Comparison of ENCODE assay signal across 14 cellular contexts in the genomic region with DNA sequence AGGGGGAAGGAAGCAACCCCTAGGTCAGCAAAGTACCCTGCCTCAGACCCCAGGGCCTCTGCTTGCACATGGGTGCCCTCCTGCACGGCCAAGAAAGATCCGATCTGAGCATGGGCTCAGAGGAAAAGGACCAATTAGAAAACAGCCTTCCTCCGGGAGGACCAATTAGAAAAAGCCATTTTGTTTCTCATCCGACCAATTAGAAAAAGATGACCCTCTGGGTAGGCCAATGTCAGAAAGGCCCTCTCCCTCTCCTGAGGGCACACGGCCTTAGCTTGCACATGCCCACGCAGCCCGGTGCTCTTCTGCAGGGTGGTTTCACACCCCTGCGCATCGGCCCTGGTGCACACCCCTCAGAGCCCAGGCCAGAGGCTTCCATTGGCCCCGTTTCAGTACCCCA. TPM values are rescaled to one million over a fixed set of nuclear protein-coding genes. Genes with fewer than 3 reads are reported as not detected.
DNase-seq lines count a peak whose midpoint lies in the region; ATAC-seq, FAIRE-seq and TF ChIP-seq lines count a peak whose summit lies in the region.
"Had no signal": no experiment of that assay in that cellular context is flagged by ENCODE, and none has a peak within 500 bp of the region (broad histone marks: within the 10 kb centered on the region; RNA-seq: fewer than 3 reads in every experiment).

No MANE protein-coding gene starts in this region.

- H3K36me3 ChIP-seq in H1 (ENCODE audit: control insufficient read depth in 2 of 4, insufficient read depth in 4 of 4, low read length in 3 of 4) (no peaks in the 10 kb centered on the region), brain microvascular endothelial cell (replicated peaks) (peaks cover 6% of the 10 kb centered on the region)

- no peak overlapping the region for H3K9ac ChIP-seq in H1 (replicated peaks in 1 of 4; ENCODE audit: extremely low read depth in 1 of 4, low read depth in 3 of 4, low read length in 3 of 4)

- H3K4me1 Mint-ChIP-seq in activated CD8-positive, alpha-beta memory T cell treated with anti-CD3 and anti-CD28 coated beads, Interleukin-2, amount 10 ng/mL, durations not matched to agents 7 days and 5 days = peaks cover 37% of the 10 kb centered on the region

- H3K18ac ChIP-seq in H1 (ENCODE audit: extremely low read depth, low read length) = no peak overlapping the region

- H3K27ac Mint-ChIP-seq in activated CD8-positive, alpha-beta memory T cell treated with anti-CD3 and anti-CD28 coated beads, Interleukin-2, amount 10 ng/mL, durations not matched to agents 7 days and 5 days = peak overlapping the region; percentile 56
- H3K27ac Mint-ChIP-seq: activated T-helper 2 cell treated with anti-CD3 and anti-CD28 coated beads, Interferon-gamma antibody, Interleukin-2, Interleukin-4, amounts not matched to agents 10 μg/mL and 5 μg/mL and 100 μg/mL, durations not matched to agents 14 hours and 24 hours and 36 hours had no signal

- no peak overlapping the region for H3K4me3 ChIP-seq in H1 (ENCODE audit: extremely low read depth in 1 of 4, insufficient read depth in 2 of 4, low read depth in 3 of 4, low read length in 4 of 4)
- H3K4me3 ChIP-seq in brain microvascular endothelial cell (ENCODE audit: low read depth, low read length) = no peak overlapping the region
- H3K4me3 ChIP-seq: body of pancreas, gastrocnemius medialis had no signal

- no peak overlapping the region for H4K8ac ChIP-seq in H1 (ENCODE audit: extremely low read depth, insufficient read depth, low read length)

- TF ChIP-seq POLR2A in H1 (IDR thresholded peaks at IDR 0.05; ENCODE audit: control extremely low read depth in 1 of 2, low read depth in 2 of 2, low read length in 2 of 2) = no peak

- FAIRE-seq in H1 (lab: Jason Lieb, UNC) = no peak
- FAIRE-seq: GM12892 had no signal

- TF ChIP-seq CTCF in H1 (IDR thresholded peaks at IDR 0.05; ENCODE audit: control extremely low read depth in 1 of 3, insufficient read depth in 1 of 3, low read depth in 1 of 3, low read length in 3 of 3) = no peak
- TF ChIP-seq CTCF in brain microvascular endothelial cell (IDR thresholded peaks at IDR 0.05; ENCODE audit: low read depth, low read length, missing control alignments) = no peak

- DNase-seq in activated CD8-positive, alpha-beta memory T cell treated with anti-CD3 and anti-CD28 coated beads, Interleukin-2, amount 10 ng/mL, durations not matched to agents 7 days and 5 days = no peak
- no peak for DNase-seq in activated CD8-positive, alpha-beta memory T cell treated with anti-CD3 and anti-CD28 coated beads, Interleukin-2, amount 50 U/mL, for 4 hours
- DNase-seq in SK-MEL-5 (ENCODE audit: low read depth, low spot score) (peak; percentile 35), H1 (ENCODE audit: low read depth in 1 of 2, low spot score in 2 of 2) (no peak), NCI-H1417 treated with DMSO at 0.1 percent for 48 hours (lab: John Stamatoyannopoulos, UW) (no peak), brain microvascular endothelial cell (no peak), DMS153 (lab: John Stamatoyannopoulos, UW) (no peak)
- DNase-seq: activated CD4-positive, alpha-beta T cell treated with anti-CD3 and anti-CD28 coated beads for 4 hours; gastrocnemius medialis; stimulated activated CD4-positive, alpha-beta T cell treated with anti-CD3 and anti-CD28 coated beads, Interleukin-12 subunit alpha, Interleukin-12 subunit beta, amount 100 ng/mL, for 4 hours had no signal

- no peak overlapping the region for H2BK15ac ChIP-seq in H1 (ENCODE audit: low read length)

- H3K27me3 ChIP-seq in H1 (replicated peaks in 1 of 4; ENCODE audit: control insufficient read depth in 3 of 4, extremely low read depth in 1 of 4, insufficient read depth in 3 of 4, low read length in 3 of 4) (peaks cover 0 to 26% (median 13%) of the 10 kb centered on the region in 4 experiments; a peak in 6 of 7 replicates), brain microvascular endothelial cell (replicated peaks) (no peaks in the 10 kb centered on the region)
- H3K27me3 ChIP-seq: body of pancreas, gastrocnemius medialis had no signal

- no peak overlapping the region for H2BK20ac ChIP-seq in H1 (ENCODE audit: low read length)

- H2AFZ ChIP-seq in H1 (ENCODE audit: low read length) = no peak overlapping the region

- H4K20me1 ChIP-seq in H1 (replicated peaks in 1 of 2; ENCODE audit: control insufficient read depth in 1 of 2, insufficient read depth in 2 of 2, low read length in 2 of 2) = no peaks in the 10 kb centered on the region

- POLR2A ChIA-PET in H1 (lab: Charles Lee; ENCODE audit: partially characterized antibody) = interaction anchor here (1.0 to 1.1 kb wide), 2 partner anchors 19 to 21 kb away, joined by 3 to 4 read pairs; no protein-coding TSS in a partner anchor

- H2AK5ac ChIP-seq in H1 (ENCODE audit: low read depth, low read length) = no peak overlapping the region

- no peaks in the 10 kb centered on the region for H3K79me2 ChIP-seq in H1 (ENCODE audit: control insufficient read depth in 1 of 2, insufficient read depth in 2 of 2, low read length in 2 of 2)

- peaks cover 2% of the 10 kb centered on the region; the same call in 1 of the 2 replicates for H3K23me2 ChIP-seq in H1 (ENCODE audit: low read depth, low read length)

- in situ Hi-C loops in SK-MEL-5 (cut with HindIII; ENCODE audit: low pct_unique_long_range_greater_than_20kb, low sequenced_read_pairs) = no loop called here
- in situ Hi-C loops in brain microvascular endothelial cell (cut with HindIII; ENCODE audit: low pct_ligation_motif_present, low sequenced_read_pairs) = no loop called here

- no peak overlapping the region for H3K27ac ChIP-seq in H1 (ENCODE audit: low read depth, low read length)
- H3K27ac ChIP-seq in temporal lobe (ENCODE audit: low read depth, low read length) = peak overlapping the region; percentile 91
- no peak overlapping the region for H3K27ac ChIP-seq in brain microvascular endothelial cell
- H3K27ac ChIP-seq: body of pancreas, gastrocnemius medialis had no signal

- no peak overlapping the region for H3K23ac ChIP-seq in H1 (ENCODE audit: insufficient read length)

- H3K56ac ChIP-seq in H1 (replicated peaks; ENCODE audit: insufficient read length, low read depth, low read length) = no peak overlapping the region

- no peak for TF ChIP-seq EP300 in H1 (IDR thresholded peaks at IDR 0.05; ENCODE audit: borderline replicate concordance in 1 of 2, low read depth in 2 of 2, low read length in 2 of 2)

- no peak overlapping the region for H4K91ac ChIP-seq in H1 (replicated peaks; ENCODE audit: insufficient read length, low read length)

- H3K27me3 Mint-ChIP-seq in activated CD8-positive, alpha-beta memory T cell treated with anti-CD3 and anti-CD28 coated beads, Interleukin-2, amount 10 ng/mL, durations not matched to agents 7 days and 5 days = no peaks in the 10 kb centered on the region

- no peak overlapping the region for H2BK5ac ChIP-seq in H1 (ENCODE audit: low read depth, low read length)

- no peak overlapping the region for H3K14ac ChIP-seq in H1 (ENCODE audit: insufficient read length)

- no peak overlapping the region for H4K5ac ChIP-seq in H1 (ENCODE audit: insufficient read length, low read depth, low read length)

- ATAC-seq in activated CD8-positive, alpha-beta memory T cell treated with anti-CD3 and anti-CD28 coated beads, Interleukin-2, amount 10 ng/mL, durations not matched to agents 7 days and 5 days = no peak
- ATAC-seq: body of pancreas, gastrocnemius medialis had no signal

- no peak for TF ChIP-seq RAD21 in H1 (IDR thresholded peaks at IDR 0.05 in 1 of 2, conservative IDR thresholded peaks at IDR 0.05 in 1 of 2; ENCODE audit: low read depth in 2 of 2, low read length in 2 of 2)

- no peak overlapping the region for H3K4me2 ChIP-seq in H1 (ENCODE audit: insufficient read depth in 1 of 2, low read depth in 2 of 2, low read length in 2 of 2)

- no peak overlapping the region for H3K4ac ChIP-seq in H1 (replicated peaks; ENCODE audit: insufficient read length, low read depth, low read length)

- H2BK12ac ChIP-seq in H1 (ENCODE audit: low read depth, low read length) = no peak overlapping the region

- peaks cover 2 to 8% (median 4%) of the 10 kb centered on the region in 4 experiments for H3K4me1 ChIP-seq in H1 (replicated peaks in 1 of 4; ENCODE audit: control insufficient read depth in 3 of 4, insufficient read depth in 4 of 4, low read length in 3 of 4)

- no peaks in the 10 kb centered on the region for H3K9me3 ChIP-seq in H1 (ENCODE audit: insufficient read depth in 2 of 2, low read depth in 1 of 2, low read length in 1 of 2)
- H3K9me3 ChIP-seq: body of pancreas, gastrocnemius medialis had no signal

- no peak overlapping the region for H3K4me3 Mint-ChIP-seq in activated CD8-positive, alpha-beta memory T cell treated with anti-CD3 and anti-CD28 coated beads, Interleukin-2, amount 10 ng/mL, durations not matched to agents 7 days and 5 days

- 93% methylated on average over 10 of the region's 10 CpGs; no CpG with 5 or more reads in 1 of the 2 experiments for WGBS in H1 (ENCODE audit: extremely low coverage in 1 of 2, insufficient coverage in 1 of 2, insufficient read length in 1 of 2, insufficient replicate concordance in 2 of 2, low coverage in 1 of 2, low lambda C conversion rate in 2 of 2, missing lambda C conversion rate in 1 of 2), 2 experiments

- H3K79me1 ChIP-seq in H1 (ENCODE audit: low read depth, low read length) = no peaks in the 10 kb centered on the region

- no peak overlapping the region for H2BK120ac ChIP-seq in H1 (replicated peaks; ENCODE audit: low read depth, low read length)

- CTCF ChIA-PET in activated CD8-positive, alpha-beta memory T cell treated with anti-CD3 and anti-CD28 coated beads, Interleukin-2, amount 10 ng/mL, durations not matched to agents 7 days and 5 days (lab: Charles Lee) = interaction anchor here (1.1 kb wide), 1 partner anchor 12 kb away, joined by 3 read pairs; no protein-coding TSS in a partner anchor
- CTCF ChIA-PET in H1 (lab: Charles Lee; ENCODE audit: partially characterized antibody) = interaction anchor here (1.0 to 3.7 kb wide), 4 partner anchors 10 to 146 kb away, joined by 3 to 17 read pairs (median 14); no protein-coding TSS in a partner anchor

- no peaks in the 10 kb centered on the region for H3K9me3 Mint-ChIP-seq in activated CD8-positive, alpha-beta memory T cell treated with anti-CD3 and anti-CD28 coated beads, Interleukin-2, amount 10 ng/mL, durations not matched to agents 7 days and 5 days (ENCODE audit: low read depth)
- H3K9me3 Mint-ChIP-seq: activated T-helper 2 cell treated with anti-CD3 and anti-CD28 coated beads, Interferon-gamma antibody, Interleukin-2, Interleukin-4, amounts not matched to agents 10 μg/mL and 5 μg/mL and 100 μg/mL, durations not matched to agents 14 hours and 24 hours and 36 hours had no signal

- peaks cover 22% of the 10 kb centered on the region for H3K36me3 Mint-ChIP-seq in activated CD8-positive, alpha-beta memory T cell treated with anti-CD3 and anti-CD28 coated beads, Interleukin-2, amount 10 ng/mL, durations not matched to agents 7 days and 5 days

RNA-seq across cellular contexts. Expression of gene CISD3, which starts 5.1 kb away (rescaled TPM):
- 10 to 100 TPM; 51.3 to 54.3 TPM for total RNA-seq in activated CD8-positive, alpha-beta memory T cell treated with anti-CD3 and anti-CD28 coated beads, Interleukin-2, amount 10 ng/mL, durations not matched to agents 7 days and 5 days
- total RNA-seq in SK-MEL-5 (2014; rRNA removed; shearing (Covaris generic)) = 6.0 and 7.1 TPM in 2 replicates
- polyA plus RNA-seq in SK-MEL-5 (2015; cell fraction: cytosol; rRNA removed) = 24.0 and 34.6 TPM in 2 replicates
- 4.6 and 6.3 TPM in 2 replicates for polyA plus RNA-seq in SK-MEL-5 (2015; cell fraction: nucleus; rRNA removed)
- total RNA-seq in H1 (2021; fragmentation: NEBNext Ultra II Directional; extraction: Animal tissue kit (Norgen Biotek cat#: 25700)) = 11.1 and 11.6 TPM in 2 replicates
- polyA plus RNA-seq in H1 (2011; rRNA removed) = 8.4 and 9.4 TPM in 2 replicates
- 6.7 TPM for polyA plus RNA-seq in H1 (2011; cell fraction: cytosol; rRNA removed)
- 7.1 TPM for polyA plus RNA-seq in H1 (2011; cell fraction: nucleus; rRNA removed)
- polyA plus RNA-seq in H1 (2012, experiment 1 of 2) = 7.7 to 15.0 TPM (median 9.7 TPM) in 4 replicates
- polyA plus RNA-seq in H1 (2012, experiment 2 of 2) = 8.8 TPM
- 7.5 TPM for polyA plus RNA-seq in H1 (2013, experiment 1 of 2)
- 8.1 TPM for polyA plus RNA-seq in H1 (2013, experiment 2 of 2)
- 1.8 and 3.9 TPM in 2 replicates for polyA minus RNA-seq in H1 (2011; rRNA and poly(A)+ RNA removed)
- polyA minus RNA-seq in H1 (2011; cell fraction: cytosol; rRNA and poly(A)+ RNA removed) = 5.7 TPM
- 6.7 TPM for polyA minus RNA-seq in H1 (2011; cell fraction: nucleus; rRNA and poly(A)+ RNA removed)
- total RNA-seq in temporal lobe = 0.98 TPM

RNA-seq across cellular contexts. Expression of gene MLLT6, which starts 20.0 kb away (rescaled TPM):
- total RNA-seq in activated CD8-positive, alpha-beta memory T cell treated with anti-CD3 and anti-CD28 coated beads, Interleukin-2, amount 10 ng/mL, durations not matched to agents 7 days and 5 days = 100 to 1,000 TPM; 223 to 247 TPM
- total RNA-seq in SK-MEL-5 (2014; rRNA removed; shearing (Covaris generic)) = 18.7 and 19.1 TPM in 2 replicates
- polyA plus RNA-seq in SK-MEL-5 (2015; cell fraction: cytosol; rRNA removed) = 29.6 and 43.8 TPM in 2 replicates
- polyA plus RNA-seq in SK-MEL-5 (2015; cell fraction: nucleus; rRNA removed) = 117 TPM in 2 replicates
- 7.7 and 8.0 TPM in 2 replicates for total RNA-seq in H1 (2021; fragmentation: NEBNext Ultra II Directional; extraction: Animal tissue kit (Norgen Biotek cat#: 25700))
- polyA plus RNA-seq in H1 (2011; rRNA removed) = 6.5 and 7.7 TPM in 2 replicates
- polyA plus RNA-seq in H1 (2011; cell fraction: cytosol; rRNA removed) = 9.3 TPM
- polyA plus RNA-seq in H1 (2011; cell fraction: nucleus; rRNA removed) = 57.8 TPM
- polyA plus RNA-seq in H1 (2012, experiment 1 of 2) = 8.9 to 16.8 TPM (median 11.1 TPM) in 4 replicates
- polyA plus RNA-seq in H1 (2012, experiment 2 of 2) = 5.1 TPM
- polyA plus RNA-seq in H1 (2013, experiment 1 of 2) = 3.0 TPM
- 2.4 TPM for polyA plus RNA-seq in H1 (2013, experiment 2 of 2)
- polyA minus RNA-seq in H1 (2011; rRNA and poly(A)+ RNA removed) = 8.2 and 12.8 TPM in 2 replicates
- 6.0 TPM for polyA minus RNA-seq in H1 (2011; cell fraction: cytosol; rRNA and poly(A)+ RNA removed)
- polyA minus RNA-seq in H1 (2011; cell fraction: nucleus; rRNA and poly(A)+ RNA removed) = 19.7 TPM
- total RNA-seq in temporal lobe = 20.4 TPM

RNA-seq across cellular contexts. Expression of gene PCGF2, which starts 23.1 kb away (rescaled TPM):
- total RNA-seq in activated CD8-positive, alpha-beta memory T cell treated with anti-CD3 and anti-CD28 coated beads, Interleukin-2, amount 10 ng/mL, durations not matched to agents 7 days and 5 days = 1 to 10 TPM; 2.1 to 2.5 TPM
- total RNA-seq in SK-MEL-5 (2014; rRNA removed; shearing (Covaris generic)) = 3.5 and 4.3 TPM in 2 replicates
- polyA plus RNA-seq in SK-MEL-5 (2015; cell fraction: cytosol; rRNA removed) = 38.5 and 43.0 TPM in 2 replicates
- polyA plus RNA-seq in SK-MEL-5 (2015; cell fraction: nucleus; rRNA removed) = 37.7 and 48.0 TPM in 2 replicates
- total RNA-seq in H1 (2021; fragmentation: NEBNext Ultra II Directional; extraction: Animal tissue kit (Norgen Biotek cat#: 25700)) = 86.1 and 93.3 TPM in 2 replicates
- polyA plus RNA-seq in H1 (2011; rRNA removed) = 42.1 and 81.4 TPM in 2 replicates
- 29.9 TPM for polyA plus RNA-seq in H1 (2011; cell fraction: cytosol; rRNA removed)
- polyA plus RNA-seq in H1 (2011; cell fraction: nucleus; rRNA removed) = 84.7 TPM
- 75.9 to 100 TPM (median 96.1 TPM) in 4 replicates for polyA plus RNA-seq in H1 (2012, experiment 1 of 2)
- 61.3 TPM for polyA plus RNA-seq in H1 (2012, experiment 2 of 2)
- 40.8 TPM for polyA plus RNA-seq in H1 (2013, experiment 1 of 2)
- 42.2 TPM for polyA plus RNA-seq in H1 (2013, experiment 2 of 2)
- polyA minus RNA-seq in H1 (2011; rRNA and poly(A)+ RNA removed) = 13.2 and 28.0 TPM in 2 replicates
- 57.5 TPM for polyA minus RNA-seq in H1 (2011; cell fraction: cytosol; rRNA and poly(A)+ RNA removed)
- 21.4 TPM for polyA minus RNA-seq in H1 (2011; cell fraction: nucleus; rRNA and poly(A)+ RNA removed)
- total RNA-seq in temporal lobe = 11.8 TPM

RNA-seq across cellular contexts. Expression of gene PSMB3, which starts 27.5 kb away (rescaled TPM):
- total RNA-seq in activated CD8-positive, alpha-beta memory T cell treated with anti-CD3 and anti-CD28 coated beads, Interleukin-2, amount 10 ng/mL, durations not matched to agents 7 days and 5 days = 100 to 1,000 TPM; 246 to 303 TPM
- total RNA-seq in SK-MEL-5 (2014; rRNA removed; shearing (Covaris generic)) = 300 and 342 TPM in 2 replicates
- 235 and 321 TPM in 2 replicates for polyA plus RNA-seq in SK-MEL-5 (2015; cell fraction: cytosol; rRNA removed)
- polyA plus RNA-seq in SK-MEL-5 (2015; cell fraction: nucleus; rRNA removed) = 50.7 and 62.3 TPM in 2 replicates
- total RNA-seq in H1 (2021; fragmentation: NEBNext Ultra II Directional; extraction: Animal tissue kit (Norgen Biotek cat#: 25700)) = 291 and 301 TPM in 2 replicates
- 866 and 914 TPM in 2 replicates for polyA plus RNA-seq in H1 (2011; rRNA removed)
- polyA plus RNA-seq in H1 (2011; cell fraction: cytosol; rRNA removed) = 619 TPM
- 473 TPM for polyA plus RNA-seq in H1 (2011; cell fraction: nucleus; rRNA removed)
- 334 to 383 TPM (median 362 TPM) in 4 replicates for polyA plus RNA-seq in H1 (2012, experiment 1 of 2)
- polyA plus RNA-seq in H1 (2012, experiment 2 of 2) = 693 TPM
- polyA plus RNA-seq in H1 (2013, experiment 1 of 2) = 292 TPM
- polyA plus RNA-seq in H1 (2013, experiment 2 of 2) = 289 TPM
- 275 and 292 TPM in 2 replicates for polyA minus RNA-seq in H1 (2011; rRNA and poly(A)+ RNA removed)
- 96.6 TPM for polyA minus RNA-seq in H1 (2011; cell fraction: cytosol; rRNA and poly(A)+ RNA removed)
- polyA minus RNA-seq in H1 (2011; cell fraction: nucleus; rRNA and poly(A)+ RNA removed) = 86.6 TPM
- 74.7 TPM for total RNA-seq in temporal lobe

RNA-seq across cellular contexts. Expression of gene EPOP, which starts 50.3 kb away (rescaled TPM):
- total RNA-seq in activated CD8-positive, alpha-beta memory T cell treated with anti-CD3 and anti-CD28 coated beads, Interleukin-2, amount 10 ng/mL, durations not matched to agents 7 days and 5 days = 10 to 100 TPM; 10.4 to 20.1 TPM
- 5.3 TPM in 2 replicates for total RNA-seq in SK-MEL-5 (2014; rRNA removed; shearing (Covaris generic))
- 6.0 and 7.8 TPM in 2 replicates for polyA plus RNA-seq in SK-MEL-5 (2015; cell fraction: cytosol; rRNA removed)
- 1.6 and 1.8 TPM in 2 replicates for polyA plus RNA-seq in SK-MEL-5 (2015; cell fraction: nucleus; rRNA removed)
- total RNA-seq in H1 (2021; fragmentation: NEBNext Ultra II Directional; extraction: Animal tissue kit (Norgen Biotek cat#: 25700)) = 3.3 and 4.0 TPM in 2 replicates
- polyA plus RNA-seq in H1 (2011; rRNA removed) = 1.5 and 2.1 TPM in 2 replicates
- polyA plus RNA-seq in H1 (2011; cell fraction: cytosol; rRNA removed) = 2.1 TPM
- polyA plus RNA-seq in H1 (2011; cell fraction: nucleus; rRNA removed) = 2.2 TPM
- 4.3 to 5.9 TPM (median 5.2 TPM) in 4 replicates for polyA plus RNA-seq in H1 (2012, experiment 1 of 2)
- 5.1 TPM for polyA plus RNA-seq in H1 (2012, experiment 2 of 2)
- polyA plus RNA-seq in H1 (2013, experiment 1 of 2) = 1.3 TPM
- 1.3 TPM for polyA plus RNA-seq in H1 (2013, experiment 2 of 2)
- polyA minus RNA-seq in H1 (2011; rRNA and poly(A)+ RNA removed) = 0.78 and 1.5 TPM in 2 replicates
- 1.8 TPM for polyA minus RNA-seq in H1 (2011; cell fraction: cytosol; rRNA and poly(A)+ RNA removed)
- 2.2 TPM for polyA minus RNA-seq in H1 (2011; cell fraction: nucleus; rRNA and poly(A)+ RNA removed)
- 0.49 TPM for total RNA-seq in temporal lobe

Comparison
In these comparisons a context has a peak if more than half of its experiments do, and no peak if none do; other contexts are left out.
1. RNA of gene MLLT6, which starts 20.0 kb away (total RNA-seq): 223 to 247 TPM in activated CD8-positive, alpha-beta memory T cell treated with anti-CD3 and anti-CD28 coated beads, Interleukin-2, amount 10 ng/mL, durations not matched to agents 7 days and 5 days; 20.4 TPM in temporal lobe (single experiment), 18.7 to 19.1 TPM in SK-MEL-5 and 7.7 to 8.0 TPM in H1; every median in the first group is over 10 times any median in the second.